ENCODE assay signal across 2 cellular contexts in the genomic region with DNA sequence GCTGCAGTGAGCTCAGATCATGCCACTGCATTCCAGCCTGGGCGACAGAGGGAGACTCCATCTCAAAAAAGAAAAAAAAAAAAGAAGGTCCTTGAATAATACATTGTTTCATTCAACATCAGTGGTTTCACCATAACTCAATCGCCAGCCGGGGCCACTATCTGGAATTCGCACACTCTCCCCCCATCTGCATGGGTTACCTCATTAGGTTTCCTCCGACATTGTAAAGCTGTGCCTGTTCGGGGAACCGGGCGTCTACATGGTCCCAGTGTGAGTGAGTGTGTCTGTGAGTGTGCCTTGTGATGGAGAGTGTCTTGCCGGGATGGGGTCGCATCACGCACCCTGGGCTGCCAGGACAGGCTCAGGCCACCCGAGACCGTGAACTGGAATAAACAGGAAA.
TF ChIP-seq lines count a peak whose summit lies in the region.

No MANE protein-coding gene starts in this region.

TF ChIP-seq in GM23338, 12 proteins besides CTCF, POLR2A, EP300 and RAD21:
- TF ChIP-seq ZNF114 (CRISPR knock-in tag; IDR thresholded peaks at IDR 0.05) (no peak), EZH2 (IDR thresholded peaks at IDR 0.05; ENCODE audit: low read depth, unreplicated experiment) (no peak), POLR2AphosphoS5 (IDR thresholded peaks at IDR 0.05; ENCODE audit: low read depth) (no peak), EZH2phosphoT487 (IDR thresholded peaks at IDR 0.05; ENCODE audit: unreplicated experiment) (no peak), STAT1 (IDR thresholded peaks at IDR 0.05; ENCODE audit: unreplicated experiment) (no peak), ZNF331 (CRISPR knock-in tag; IDR thresholded peaks at IDR 0.05; ENCODE audit: low read depth) (no peak), NANOG (IDR thresholded peaks at IDR 0.05; ENCODE audit: borderline replicate concordance) (no peak), CREB1 (CRISPR knock-in tag; IDR thresholded peaks at IDR 0.05; ENCODE audit: low read depth) (no peak), JUNB (IDR thresholded peaks at IDR 0.05; ENCODE audit: unreplicated experiment) (no peak)
- TF ChIP-seq, protein P1, sequence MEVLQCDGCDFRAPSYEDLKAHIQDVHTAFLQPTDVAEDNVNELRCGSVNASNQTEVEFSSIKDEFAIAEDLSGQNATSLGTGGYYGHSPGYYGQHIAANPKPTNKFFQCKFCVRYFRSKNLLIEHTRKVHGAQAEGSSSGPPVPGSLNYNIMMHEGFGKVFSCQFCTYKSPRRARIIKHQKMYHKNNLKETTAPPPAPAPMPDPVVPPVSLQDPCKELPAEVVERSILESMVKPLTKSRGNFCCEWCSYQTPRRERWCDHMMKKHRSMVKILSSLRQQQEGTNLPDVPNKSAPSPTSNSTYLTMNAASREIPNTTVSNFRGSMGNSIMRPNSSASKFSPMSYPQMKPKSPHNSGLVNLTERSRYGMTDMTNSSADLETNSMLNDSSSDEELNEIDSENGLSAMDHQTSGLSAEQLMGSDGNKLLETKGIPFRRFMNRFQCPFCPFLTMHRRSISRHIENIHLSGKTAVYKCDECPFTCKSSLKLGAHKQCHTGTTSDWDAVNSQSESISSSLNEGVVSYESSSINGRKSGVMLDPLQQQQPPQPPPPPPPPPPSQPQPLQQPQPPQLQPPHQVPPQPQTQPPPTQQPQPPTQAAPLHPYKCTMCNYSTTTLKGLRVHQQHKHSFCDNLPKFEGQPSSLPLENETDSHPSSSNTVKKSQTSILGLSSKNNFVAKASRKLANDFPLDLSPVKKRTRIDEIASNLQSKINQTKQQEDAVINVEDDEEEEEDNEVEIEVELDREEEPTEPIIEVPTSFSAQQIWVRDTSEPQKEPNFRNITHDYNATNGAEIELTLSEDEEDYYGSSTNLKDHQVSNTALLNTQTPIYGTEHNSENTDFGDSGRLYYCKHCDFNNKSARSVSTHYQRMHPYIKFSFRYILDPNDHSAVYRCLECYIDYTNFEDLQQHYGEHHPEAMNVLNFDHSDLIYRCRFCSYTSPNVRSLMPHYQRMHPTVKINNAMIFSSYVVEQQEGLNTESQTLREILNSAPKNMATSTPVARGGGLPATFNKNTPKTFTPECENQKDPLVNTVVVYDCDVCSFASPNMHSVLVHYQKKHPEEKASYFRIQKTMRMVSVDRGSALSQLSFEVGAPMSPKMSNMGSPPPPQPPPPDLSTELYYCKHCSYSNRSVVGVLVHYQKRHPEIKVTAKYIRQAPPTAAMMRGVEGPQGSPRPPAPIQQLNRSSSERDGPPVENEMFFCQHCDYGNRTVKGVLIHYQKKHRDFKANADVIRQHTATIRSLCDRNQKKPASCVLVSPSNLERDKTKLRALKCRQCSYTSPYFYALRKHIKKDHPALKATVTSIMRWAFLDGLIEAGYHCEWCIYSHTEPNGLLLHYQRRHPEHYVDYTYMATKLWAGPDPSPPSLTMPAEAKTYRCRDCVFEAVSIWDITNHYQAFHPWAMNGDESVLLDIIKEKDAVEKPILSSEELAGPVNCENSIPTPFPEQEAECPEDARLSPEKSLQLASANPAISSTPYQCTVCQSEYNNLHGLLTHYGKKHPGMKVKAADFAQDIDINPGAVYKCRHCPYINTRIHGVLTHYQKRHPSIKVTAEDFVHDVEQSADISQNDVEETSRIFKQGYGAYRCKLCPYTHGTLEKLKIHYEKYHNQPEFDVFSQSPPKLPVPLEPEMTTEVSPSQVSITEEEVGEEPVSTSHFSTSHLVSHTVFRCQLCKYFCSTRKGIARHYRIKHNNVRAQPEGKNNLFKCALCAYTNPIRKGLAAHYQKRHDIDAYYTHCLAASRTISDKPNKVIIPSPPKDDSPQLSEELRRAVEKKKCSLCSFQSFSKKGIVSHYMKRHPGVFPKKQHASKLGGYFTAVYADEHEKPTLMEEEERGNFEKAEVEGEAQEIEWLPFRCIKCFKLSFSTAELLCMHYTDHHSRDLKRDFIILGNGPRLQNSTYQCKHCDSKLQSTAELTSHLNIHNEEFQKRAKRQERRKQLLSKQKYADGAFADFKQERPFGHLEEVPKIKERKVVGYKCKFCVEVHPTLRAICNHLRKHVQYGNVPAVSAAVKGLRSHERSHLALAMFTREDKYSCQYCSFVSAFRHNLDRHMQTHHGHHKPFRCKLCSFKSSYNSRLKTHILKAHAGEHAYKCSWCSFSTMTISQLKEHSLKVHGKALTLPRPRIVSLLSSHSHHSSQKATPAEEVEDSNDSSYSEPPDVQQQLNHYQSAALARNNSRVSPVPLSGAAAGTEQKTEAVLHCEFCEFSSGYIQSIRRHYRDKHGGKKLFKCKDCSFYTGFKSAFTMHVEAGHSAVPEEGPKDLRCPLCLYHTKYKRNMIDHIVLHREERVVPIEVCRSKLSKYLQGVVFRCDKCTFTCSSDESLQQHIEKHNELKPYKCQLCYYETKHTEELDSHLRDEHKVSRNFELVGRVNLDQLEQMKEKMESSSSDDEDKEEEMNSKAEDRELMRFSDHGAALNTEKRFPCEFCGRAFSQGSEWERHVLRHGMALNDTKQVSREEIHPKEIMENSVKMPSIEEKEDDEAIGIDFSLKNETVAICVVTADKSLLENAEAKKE (CRISPR knock-in tag; IDR thresholded peaks at IDR 0.05): no peak
- TF ChIP-seq, protein P2, sequence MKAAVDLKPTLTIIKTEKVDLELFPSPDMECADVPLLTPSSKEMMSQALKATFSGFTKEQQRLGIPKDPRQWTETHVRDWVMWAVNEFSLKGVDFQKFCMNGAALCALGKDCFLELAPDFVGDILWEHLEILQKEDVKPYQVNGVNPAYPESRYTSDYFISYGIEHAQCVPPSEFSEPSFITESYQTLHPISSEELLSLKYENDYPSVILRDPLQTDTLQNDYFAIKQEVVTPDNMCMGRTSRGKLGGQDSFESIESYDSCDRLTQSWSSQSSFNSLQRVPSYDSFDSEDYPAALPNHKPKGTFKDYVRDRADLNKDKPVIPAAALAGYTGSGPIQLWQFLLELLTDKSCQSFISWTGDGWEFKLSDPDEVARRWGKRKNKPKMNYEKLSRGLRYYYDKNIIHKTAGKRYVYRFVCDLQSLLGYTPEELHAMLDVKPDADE (IDR thresholded peaks at IDR 0.05): no peak

TF ChIP-seq in K562, 482 proteins besides CTCF, POLR2A, EP300 and RAD21:
- TF ChIP-seq ZNF274 (IDR thresholded peaks at IDR 0.05; ENCODE audit: borderline replicate concordance, low read depth, low read length) (no peak), ZSCAN32 (CRISPR knock-in tag; IDR thresholded peaks at IDR 0.05) (no peak), ZNF592 (IDR thresholded peaks at IDR 0.05) (no peak), SIN3B (IDR thresholded peaks at IDR 0.05; ENCODE audit: low read depth) (no peak), MTA2 (IDR thresholded peaks at IDR 0.05; ENCODE audit: low read depth) (no peak), IRF9 (tag; IDR thresholded peaks at IDR 0.05) (no peak), ZKSCAN1 (IDR thresholded peaks at IDR 0.05; ENCODE audit: low read depth, low read length) (no peak), BRF1 (IDR thresholded peaks at IDR 0.05; ENCODE audit: borderline replicate concordance, extremely low read depth, insufficient read length) (no peak), KDM2B (CRISPR knock-in tag; IDR thresholded peaks at IDR 0.05) (no peak), POLR3A (IDR thresholded peaks at IDR 0.05; ENCODE audit: borderline replicate concordance, extremely low read depth, insufficient read depth, insufficient read length) (no peak), ZNF124 (CRISPR knock-in tag; IDR thresholded peaks at IDR 0.05) (no peak), MXI1 (IDR thresholded peaks at IDR 0.05; ENCODE audit: low read depth, low read length) (no peak), TAF7 (tag; IDR thresholded peaks at IDR 0.05) (no peak), NFIC (IDR thresholded peaks at IDR 0.05) (no peak), ARHGAP35 (IDR thresholded peaks at IDR 0.05; ENCODE audit: partially characterized antibody) (no peak), COPS2 (conservative IDR thresholded peaks at IDR 0.05) (no peak)
- TF ChIP-seq, protein P3, sequence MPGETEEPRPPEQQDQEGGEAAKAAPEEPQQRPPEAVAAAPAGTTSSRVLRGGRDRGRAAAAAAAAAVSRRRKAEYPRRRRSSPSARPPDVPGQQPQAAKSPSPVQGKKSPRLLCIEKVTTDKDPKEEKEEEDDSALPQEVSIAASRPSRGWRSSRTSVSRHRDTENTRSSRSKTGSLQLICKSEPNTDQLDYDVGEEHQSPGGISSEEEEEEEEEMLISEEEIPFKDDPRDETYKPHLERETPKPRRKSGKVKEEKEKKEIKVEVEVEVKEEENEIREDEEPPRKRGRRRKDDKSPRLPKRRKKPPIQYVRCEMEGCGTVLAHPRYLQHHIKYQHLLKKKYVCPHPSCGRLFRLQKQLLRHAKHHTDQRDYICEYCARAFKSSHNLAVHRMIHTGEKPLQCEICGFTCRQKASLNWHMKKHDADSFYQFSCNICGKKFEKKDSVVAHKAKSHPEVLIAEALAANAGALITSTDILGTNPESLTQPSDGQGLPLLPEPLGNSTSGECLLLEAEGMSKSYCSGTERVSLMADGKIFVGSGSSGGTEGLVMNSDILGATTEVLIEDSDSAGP (CRISPR knock-in tag; IDR thresholded peaks at IDR 0.05): no peak
- TF ChIP-seq, protein P4, sequence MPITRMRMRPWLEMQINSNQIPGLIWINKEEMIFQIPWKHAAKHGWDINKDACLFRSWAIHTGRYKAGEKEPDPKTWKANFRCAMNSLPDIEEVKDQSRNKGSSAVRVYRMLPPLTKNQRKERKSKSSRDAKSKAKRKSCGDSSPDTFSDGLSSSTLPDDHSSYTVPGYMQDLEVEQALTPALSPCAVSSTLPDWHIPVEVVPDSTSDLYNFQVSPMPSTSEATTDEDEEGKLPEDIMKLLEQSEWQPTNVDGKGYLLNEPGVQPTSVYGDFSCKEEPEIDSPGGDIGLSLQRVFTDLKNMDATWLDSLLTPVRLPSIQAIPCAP (CRISPR knock-in tag; IDR thresholded peaks at IDR 0.05; ENCODE audit: borderline replicate concordance): no peak
- TF ChIP-seq, protein P5, sequence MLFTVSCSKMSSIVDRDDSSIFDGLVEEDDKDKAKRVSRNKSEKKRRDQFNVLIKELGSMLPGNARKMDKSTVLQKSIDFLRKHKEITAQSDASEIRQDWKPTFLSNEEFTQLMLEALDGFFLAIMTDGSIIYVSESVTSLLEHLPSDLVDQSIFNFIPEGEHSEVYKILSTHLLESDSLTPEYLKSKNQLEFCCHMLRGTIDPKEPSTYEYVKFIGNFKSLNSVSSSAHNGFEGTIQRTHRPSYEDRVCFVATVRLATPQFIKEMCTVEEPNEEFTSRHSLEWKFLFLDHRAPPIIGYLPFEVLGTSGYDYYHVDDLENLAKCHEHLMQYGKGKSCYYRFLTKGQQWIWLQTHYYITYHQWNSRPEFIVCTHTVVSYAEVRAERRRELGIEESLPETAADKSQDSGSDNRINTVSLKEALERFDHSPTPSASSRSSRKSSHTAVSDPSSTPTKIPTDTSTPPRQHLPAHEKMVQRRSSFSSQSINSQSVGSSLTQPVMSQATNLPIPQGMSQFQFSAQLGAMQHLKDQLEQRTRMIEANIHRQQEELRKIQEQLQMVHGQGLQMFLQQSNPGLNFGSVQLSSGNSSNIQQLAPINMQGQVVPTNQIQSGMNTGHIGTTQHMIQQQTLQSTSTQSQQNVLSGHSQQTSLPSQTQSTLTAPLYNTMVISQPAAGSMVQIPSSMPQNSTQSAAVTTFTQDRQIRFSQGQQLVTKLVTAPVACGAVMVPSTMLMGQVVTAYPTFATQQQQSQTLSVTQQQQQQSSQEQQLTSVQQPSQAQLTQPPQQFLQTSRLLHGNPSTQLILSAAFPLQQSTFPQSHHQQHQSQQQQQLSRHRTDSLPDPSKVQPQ (CRISPR knock-in tag; IDR thresholded peaks at IDR 0.05; ENCODE audit: borderline replicate concordance): no peak
TF ChIP-seq in K562: peak in this region for 0.
